ENCODE assay signal across 8 cellular contexts in genomic region chr22:20267441-20268288, GRCh38. TPM values are rescaled to one million over a fixed set of nuclear protein-coding genes. Genes with fewer than 3 reads are reported as not detected.
DNase-seq lines count a peak whose midpoint lies in the region; ATAC-seq and TF ChIP-seq lines count a peak whose summit lies in the region.

No MANE protein-coding gene starts in this region.

- H3K27ac ChIP-seq in foreskin keratinocyte: no peak overlapping the region

- no peaks in the 10 kb centered on the region for H3K27me3 ChIP-seq in foreskin keratinocyte

- no peaks in the 10 kb centered on the region for H3K4me1 ChIP-seq in foreskin keratinocyte

- DNase-seq in GM13976 (ENCODE audit: low spot score): peak; percentile 55
- DNase-seq in RPMI8226: peak; percentile 3
- no peak for DNase-seq in foreskin keratinocyte
- DNase-seq in retinal pigment epithelial cell (ENCODE audit: low read depth): no peak
- no peak for DNase-seq in OCI-M2 (lab: John Stamatoyannopoulos, UW; ENCODE audit: unreplicated experiment)
- no peak for DNase-seq in COR-L47 (lab: John Stamatoyannopoulos, UW)
- DNase-seq in NCI-H510A (lab: John Stamatoyannopoulos, UW): no peak

- in situ Hi-C loops in GM13976 (cut with MboI; ENCODE audit: low sequenced_read_pairs, unreplicated experiment): no loop called here

- peak; percentile 6 for ATAC-seq in foreskin keratinocyte
- ATAC-seq in GM21576 (IDR thresholded peaks at IDR 0.05; ENCODE audit: unreplicated experiment): no peak

- H3K4me3 ChIP-seq in retinal pigment epithelial cell (ENCODE audit: low read length): peak overlapping the region; percentile 40

- no peak for TF ChIP-seq CTCF in GM13976 (IDR thresholded peaks at IDR 0.05; ENCODE audit: borderline replicate concordance, control extremely low read depth, extremely low read depth, insufficient read depth, missing control alignments)
- TF ChIP-seq CTCF in foreskin keratinocyte (conservative IDR thresholded peaks at IDR 0.05): no peak
- TF ChIP-seq CTCF in retinal pigment epithelial cell (conservative IDR thresholded peaks at IDR 0.05; ENCODE audit: low read depth, low read length): no peak

RNA-seq across cellular contexts. Expression of gene RTN4R, which starts 0.5 kb away (rescaled TPM):
- total RNA-seq in foreskin keratinocyte: 19.1 and 19.3 TPM in 2 replicates
- 23.3 and 26.6 TPM in 2 replicates for polyA plus RNA-seq in foreskin keratinocyte

RNA-seq across cellular contexts. Expression of gene DGCR6L, which starts 52.2 kb away (rescaled TPM):
- 43.8 and 45.5 TPM in 2 replicates for total RNA-seq in foreskin keratinocyte
- polyA plus RNA-seq in foreskin keratinocyte: 59.5 and 62.9 TPM in 2 replicates

Comparison
In these comparisons a context has a peak if more than half of its experiments do, and no peak if none do; other contexts are left out.
1. DNase-seq: peak in GM13976 (single experiment) and RPMI8226 (single experiment); none in foreskin keratinocyte (0 of 2), retinal pigment epithelial cell (single experiment), OCI-M2 (single experiment), COR-L47 (single experiment) and NCI-H510A (single experiment).